22 cellular contexts compared by ENCODE assay signal in genomic region chr15:26667222-26667988, GRCh38.
DNase-seq lines count a peak whose midpoint lies in the region; ATAC-seq, FAIRE-seq and TF ChIP-seq lines count a peak whose summit lies in the region.
"Had no signal": no experiment of that assay in that cellular context is flagged by ENCODE, and none has a peak within 500 bp of the region (broad histone marks: within the 10 kb centered on the region; RNA-seq: fewer than 3 reads in every experiment).

No MANE protein-coding gene starts in this region.

- CTCF ChIA-PET in A549 (lab: Yijun Ruan, JAX) = interaction anchor here (0.7 to 1.0 kb wide), 2 partner anchors 13 to 31 kb away, joined by 3 read pairs; no protein-coding TSS in a partner anchor

- H3K23ac ChIP-seq in H9 (ENCODE audit: insufficient read length, low read depth, low read length) = no peak overlapping the region

- H3K4me3 ChIP-seq in A549 (no peak overlapping the region), heart left ventricle (no peak overlapping the region)
- H3K4me3 ChIP-seq: HAP-1 had no signal

- H3K36me3 Mint-ChIP-seq in H9 (ENCODE audit: insufficient read depth in 1 of 3, low read depth in 3 of 3) = no peaks in the 10 kb centered on the region; a peak in 2 of 7 replicates
- no peaks in the 10 kb centered on the region for H3K36me3 Mint-ChIP-seq in activated naive CD8-positive, alpha-beta T cell treated with anti-CD3 and anti-CD28 coated beads, Interleukin-2, amount 50 U/mL, for 24 hours (ENCODE audit: low read depth)
- H3K36me3 Mint-ChIP-seq: activated CD8-positive, alpha-beta memory T cell treated with anti-CD3 and anti-CD28 coated beads, Interleukin-2, amount 10 ng/mL, durations not matched to agents 7 days and 5 days; IgD-negative memory B cell; stimulated activated naive B cell treated with anti-CD40 and anti-IgM and Interleukin-4, amounts not matched to agents 10 μg/mL and 1 μg/mL and 100 μg/mL, for 72 hours had no signal

- 58% methylated on average over 14 of the region's 14 CpGs for WGBS in A549 (ENCODE audit: missing lambda C conversion rate)
- WGBS in H9 (ENCODE audit: extremely low coverage, insufficient read length, low lambda C conversion rate) = no CpG with 5 or more reads among the region's 14 CpGs
- 61 to 71% (median 68%) methylated on average over 11 to 14 of the region's 14 CpGs for WGBS in heart left ventricle, 4 donors

- H3K9ac ChIP-seq in H9 (ENCODE audit: extremely low read depth, insufficient read length, low read length) = no peak overlapping the region

- peak; percentile 49 for FAIRE-seq in A549 (lab: Jason Lieb, UNC)
- FAIRE-seq: GM19239 had no signal

- no peak for TF ChIP-seq RAD21 in A549 (conservative IDR thresholded peaks at IDR 0.05 in 1 of 2, IDR thresholded peaks at IDR 0.05 in 1 of 2)

- H3K79me2 ChIP-seq in H9 (ENCODE audit: insufficient read depth, low read length) = peaks cover 6% of the 10 kb centered on the region; the same call in 1 of the 2 replicates

- peak overlapping the region; percentile 26 to 67; a peak in 5 of 6 replicates for H3K27ac ChIP-seq in A549
- H3K27ac ChIP-seq in H9 (ENCODE audit: insufficient read length, low read depth, low read length) = no peak overlapping the region
- H3K27ac ChIP-seq in heart left ventricle = no peak overlapping the region
- H3K27ac ChIP-seq: HL-60 had no signal

- H3K36me3 ChIP-seq in heart left ventricle = no peaks in the 10 kb centered on the region
- H3K36me3 ChIP-seq: HAP-1 had no signal

- POLR2A ChIA-PET in A549 (lab: Yijun Ruan, JAX) = interaction anchor here (1.4 kb wide), 1 partner anchor 38 kb away, joined by 4 read pairs; no protein-coding TSS in a partner anchor

- intact Hi-C loops in heart left ventricle (cut with DNase I) = no loop called here

- no peak overlapping the region for H2BK5ac ChIP-seq in H9 (ENCODE audit: insufficient read length, low read length)

- TF ChIP-seq CTCF in A549 (IDR thresholded peaks at IDR 0.05) = no peak
- TF ChIP-seq CTCF in H9 (conservative IDR thresholded peaks at IDR 0.05) = no peak
- TF ChIP-seq CTCF in heart left ventricle (IDR thresholded peaks at IDR 0.05) = no peak

- no peak overlapping the region for H2BK120ac ChIP-seq in H9 (ENCODE audit: low read depth, low read length, poor library complexity, severe bottlenecking)

- no peak overlapping the region for H3K4ac ChIP-seq in H9 (ENCODE audit: low read depth, low read length)

- H4K91ac ChIP-seq in H9 (ENCODE audit: insufficient read length, low read depth, low read length) = no peak overlapping the region

- no peaks in the 10 kb centered on the region for H3K79me1 ChIP-seq in H9 (ENCODE audit: insufficient read depth, low read depth, low read length, poor library complexity, severe bottlenecking)

- TF ChIP-seq POLR2A in A549 (IDR thresholded peaks at IDR 0.05; ENCODE audit: low read length) (no peak), heart left ventricle (IDR thresholded peaks at IDR 0.05) (no peak)

- no peak overlapping the region for H4K8ac ChIP-seq in H9 (replicated peaks; ENCODE audit: insufficient read length, low read depth, low read length)

- no peak overlapping the region for H3K56ac ChIP-seq in H9 (ENCODE audit: insufficient read length, low read depth, low read length)

- H3K23me2 ChIP-seq in H9 (ENCODE audit: insufficient read length, low read depth, low read length, poor library complexity, severe bottlenecking) = no peaks in the 10 kb centered on the region

- peak overlapping the region in 1 of 2 experiments; percentile 9; a peak in 1 of 5 replicates for H3K4me3 Mint-ChIP-seq in H9
- no peak overlapping the region for H3K4me3 Mint-ChIP-seq in activated naive CD8-positive, alpha-beta T cell treated with anti-CD3 and anti-CD28 coated beads, Interleukin-2, amount 50 U/mL, for 24 hours
- H3K4me3 Mint-ChIP-seq: activated CD8-positive, alpha-beta memory T cell treated with anti-CD3 and anti-CD28 coated beads, Interleukin-2, amount 10 ng/mL, durations not matched to agents 7 days and 5 days; IgD-negative memory B cell; stimulated activated naive B cell treated with anti-CD40 and anti-IgM and Interleukin-4, amounts not matched to agents 10 μg/mL and 1 μg/mL and 100 μg/mL, for 72 hours had no signal

- no peaks in the 10 kb centered on the region for H4K20me1 ChIP-seq in H9 (ENCODE audit: control insufficient read depth, insufficient read depth, insufficient read length)

- no peak overlapping the region for H4K5ac ChIP-seq in H9 (ENCODE audit: insufficient read length, low read depth, low read length)

- no peak overlapping the region for H3T11ph ChIP-seq in H9 (ENCODE audit: low read length)

- H3K4me1 ChIP-seq in A549 (peaks cover 36% of the 10 kb centered on the region), H9 (ENCODE audit: insufficient read depth, low read length) (peaks cover 11% of the 10 kb centered on the region; the same call in 1 of the 2 replicates), heart left ventricle (peaks cover 0 to 10% (median 0%) of the 10 kb centered on the region in 12 donors)
- H3K4me1 ChIP-seq: HAP-1 had no signal

- no peak overlapping the region for H3K18ac ChIP-seq in H9 (ENCODE audit: insufficient read length, low read depth, low read length)

- H3K9me3 ChIP-seq in A549 = no peaks in the 10 kb centered on the region
- H3K9me3 ChIP-seq in H9 (ENCODE audit: control insufficient read depth, low read depth, low read length) = no peaks in the 10 kb centered on the region
- peaks cover 0 to 6% (median 0%) of the 10 kb centered on the region in 12 donors for H3K9me3 ChIP-seq in heart left ventricle
- H3K9me3 ChIP-seq: HAP-1 had no signal

- no peak overlapping the region for H3K14ac ChIP-seq in H9 (ENCODE audit: insufficient read depth, low read length)

- H2BK12ac ChIP-seq in H9 (ENCODE audit: insufficient read length, low read depth, low read length) = no peak overlapping the region

- H3K4me1 Mint-ChIP-seq in H9 = peaks cover 41 to 51% of the 10 kb centered on the region in 2 experiments
- H3K4me1 Mint-ChIP-seq in activated naive CD8-positive, alpha-beta T cell treated with anti-CD3 and anti-CD28 coated beads, Interleukin-2, amount 50 U/mL, for 24 hours = no peaks in the 10 kb centered on the region
- H3K4me1 Mint-ChIP-seq: activated CD8-positive, alpha-beta memory T cell treated with anti-CD3 and anti-CD28 coated beads, Interleukin-2, amount 10 ng/mL, durations not matched to agents 7 days and 5 days; IgD-negative memory B cell; stimulated activated naive B cell treated with anti-CD40 and anti-IgM and Interleukin-4, amounts not matched to agents 10 μg/mL and 1 μg/mL and 100 μg/mL, for 72 hours had no signal

- no peak overlapping the region for H2AK5ac ChIP-seq in H9 (ENCODE audit: insufficient read length, low read length)

- H3K9me3 Mint-ChIP-seq in H9 = no peaks in the 10 kb centered on the region; a peak in 1 of 5 replicates
- H3K9me3 Mint-ChIP-seq in activated naive CD8-positive, alpha-beta T cell treated with anti-CD3 and anti-CD28 coated beads, Interleukin-2, amount 50 U/mL, for 24 hours = peaks cover 10% of the 10 kb centered on the region

- TF ChIP-seq EP300 in A549 (IDR thresholded peaks at IDR 0.05) = no peak

- DNase-seq in A549 (ENCODE audit: low read depth in 1 of 2, low spot score in 1 of 2) (peak in 1 of 2 experiments; percentile 28), H9 (peak; percentile 40), heart left ventricle (peak in 2 of 5 donors; percentile 41 to 60), midbrain (lab: John Stamatoyannopoulos, UW) (peak; percentile 51), NCI-H1930 (lab: John Stamatoyannopoulos, UW) (no peak)
- DNase-seq in activated naive CD8-positive, alpha-beta T cell treated with anti-CD3 and anti-CD28 coated beads, Interleukin-2, amount 50 U/mL, for 24 hours = no peak
- DNase-seq: activated CD8-positive, alpha-beta memory T cell treated with anti-CD3 and anti-CD28 coated beads, Interleukin-2, amount 10 ng/mL, durations not matched to agents 7 days and 5 days; amniotic stem cell; COR-L47; NCI-H2107; NCI-H774; stimulated activated naive B cell treated with anti-CD40 and anti-IgM and Interleukin-4, amounts not matched to agents 10 μg/mL and 1 μg/mL and 100 μg/mL, for 72 hours; T1000; trophoblast cell had no signal

- no peak overlapping the region for H2AFZ ChIP-seq in H9 (ENCODE audit: low read length)

- H2BK20ac ChIP-seq in H9 (ENCODE audit: low read depth, low read length, poor library complexity, severe bottlenecking) = no peak overlapping the region

- no peaks in the 10 kb centered on the region for H3K27me3 Mint-ChIP-seq in H9 (ENCODE audit: low read depth)
- no peaks in the 10 kb centered on the region for H3K27me3 Mint-ChIP-seq in activated naive CD8-positive, alpha-beta T cell treated with anti-CD3 and anti-CD28 coated beads, Interleukin-2, amount 50 U/mL, for 24 hours
- H3K27me3 Mint-ChIP-seq: activated CD8-positive, alpha-beta memory T cell treated with anti-CD3 and anti-CD28 coated beads, Interleukin-2, amount 10 ng/mL, durations not matched to agents 7 days and 5 days; IgD-negative memory B cell; stimulated activated naive B cell treated with anti-CD40 and anti-IgM and Interleukin-4, amounts not matched to agents 10 μg/mL and 1 μg/mL and 100 μg/mL, for 72 hours had no signal

- H2BK15ac ChIP-seq in H9 (ENCODE audit: low read depth, low read length) = no peak overlapping the region

- H3K27ac Mint-ChIP-seq in H9 = peak overlapping the region; percentile 37 to 86 (median 79); a peak in 6 of 7 replicates
- H3K27ac Mint-ChIP-seq in activated naive CD8-positive, alpha-beta T cell treated with anti-CD3 and anti-CD28 coated beads, Interleukin-2, amount 50 U/mL, for 24 hours = no peak overlapping the region
- H3K27ac Mint-ChIP-seq: activated CD8-positive, alpha-beta memory T cell treated with anti-CD3 and anti-CD28 coated beads, Interleukin-2, amount 10 ng/mL, durations not matched to agents 7 days and 5 days; activated T-helper 2 cell treated with anti-CD3 and anti-CD28 coated beads, Interferon-gamma antibody, Interleukin-2, Interleukin-4, amounts not matched to agents 10 μg/mL and 5 μg/mL and 100 μg/mL, durations not matched to agents 14 hours and 24 hours and 36 hours; IgD-negative memory B cell; stimulated activated naive B cell treated with anti-CD40 and anti-IgM and Interleukin-4, amounts not matched to agents 10 μg/mL and 1 μg/mL and 100 μg/mL, for 72 hours had no signal

- ATAC-seq in A549 (peak; percentile 49 to 54; a peak in 4 of 6 replicates), heart left ventricle (peak in 3 of 4 donors; percentile 42 to 77 (median 74)), HG03280 (IDR thresholded peaks at IDR 0.05; ENCODE audit: unreplicated experiment) (no peak), HG03378 (IDR thresholded peaks at IDR 0.05; ENCODE audit: unreplicated experiment) (no peak)
- no peak for ATAC-seq in activated naive CD8-positive, alpha-beta T cell treated with anti-CD3 and anti-CD28 coated beads, Interleukin-2, amount 50 U/mL, for 24 hours
- ATAC-seq: activated CD8-positive, alpha-beta memory T cell treated with anti-CD3 and anti-CD28 coated beads, Interleukin-2, amount 10 ng/mL, durations not matched to agents 7 days and 5 days; Panc1; stimulated activated naive B cell treated with anti-CD40 and anti-IgM and Interleukin-4, amounts not matched to agents 10 μg/mL and 1 μg/mL and 100 μg/mL, for 72 hours had no signal

- peak overlapping the region; percentile 33 for H3K4me2 ChIP-seq in A549
- no peak overlapping the region for H3K4me2 ChIP-seq in H9 (ENCODE audit: insufficient read depth, insufficient read length, low read length)

- no peaks in the 10 kb centered on the region for H3K27me3 ChIP-seq in H9 (ENCODE audit: insufficient read depth, low read length)
- peaks cover 0 to 3% (median 0%) of the 10 kb centered on the region in 9 donors for H3K27me3 ChIP-seq in heart left ventricle

Comparison
In these comparisons a context has a peak if more than half of its experiments do, and no peak if none do; other contexts are left out.
1. ATAC-seq: peak in A549 (2 of 2) and heart left ventricle (3 of 4); none in activated naive CD8-positive, alpha-beta T cell treated with anti-CD3 and anti-CD28 coated beads, Interleukin-2, amount 50 U/mL, for 24 hours (single experiment), HG03280 (single experiment) and HG03378 (single experiment).
2. DNase-seq: peak in H9 (single experiment) and midbrain (single experiment); none in activated naive CD8-positive, alpha-beta T cell treated with anti-CD3 and anti-CD28 coated beads, Interleukin-2, amount 50 U/mL, for 24 hours (single experiment) and NCI-H1930 (0 of 2).
3. H3K27ac ChIP-seq: peak in A549 (2 of 2); none in H9 (single experiment) and heart left ventricle (0 of 12).